In genomic region chr18:13558132-13558531, GRCh38 we compare ENCODE assay signal across 8 cellular contexts.
DNase-seq lines count a peak whose midpoint lies in the region; ATAC-seq lines count a peak whose summit lies in the region.

No MANE protein-coding gene starts in this region.

- H3K36me3 ChIP-seq in NT2/D1 (ENCODE audit: insufficient read depth, insufficient read length, low read length), result no peaks in the 10 kb centered on the region

- no peak overlapping the region for H3K9ac ChIP-seq in NT2/D1 (ENCODE audit: insufficient read length, low read depth)

- H3K27ac ChIP-seq in angular gyrus (ENCODE audit: low read depth, low read length), result peak overlapping the region; percentile 70

- no peaks in the 10 kb centered on the region for H3K4me1 ChIP-seq in NT2/D1 (ENCODE audit: insufficient read depth, insufficient read length)

- no peaks in the 10 kb centered on the region for H3K27me3 ChIP-seq in NT2/D1 (ENCODE audit: insufficient read depth, insufficient read length)

- H3K9me3 ChIP-seq in NT2/D1 (ENCODE audit: insufficient read depth, low read length), result no peaks in the 10 kb centered on the region

- ATAC-seq in GM18498 (IDR thresholded peaks at IDR 0.05; ENCODE audit: unreplicated experiment) (peak; percentile 57), HG03354 (IDR thresholded peaks at IDR 0.05; ENCODE audit: poor library complexity, severe bottlenecking, unreplicated experiment) (peak; percentile 58)

- DNase-seq in AG20443 (ENCODE audit: low spot score) (peak; percentile 63), NT2/D1 (ENCODE audit: low read depth, low spot score) (peak; percentile 18), hippocampal formation (lab: John Stamatoyannopoulos, UW) (peak; percentile 63 to 80), amniotic stem cell (lab: John Stamatoyannopoulos, UW) (no peak)
- DNase-seq in stimulated activated CD8-positive, alpha-beta memory T cell treated with anti-CD3 and anti-CD28 coated beads, Interleukin-4, amount 100 ng/mL, for 48 hours, result peak; percentile 60

- no peak overlapping the region for H3K4me3 ChIP-seq in NT2/D1 (ENCODE audit: insufficient read length, low read depth)
